8 cellular contexts compared by ENCODE assay signal in the genomic region with DNA sequence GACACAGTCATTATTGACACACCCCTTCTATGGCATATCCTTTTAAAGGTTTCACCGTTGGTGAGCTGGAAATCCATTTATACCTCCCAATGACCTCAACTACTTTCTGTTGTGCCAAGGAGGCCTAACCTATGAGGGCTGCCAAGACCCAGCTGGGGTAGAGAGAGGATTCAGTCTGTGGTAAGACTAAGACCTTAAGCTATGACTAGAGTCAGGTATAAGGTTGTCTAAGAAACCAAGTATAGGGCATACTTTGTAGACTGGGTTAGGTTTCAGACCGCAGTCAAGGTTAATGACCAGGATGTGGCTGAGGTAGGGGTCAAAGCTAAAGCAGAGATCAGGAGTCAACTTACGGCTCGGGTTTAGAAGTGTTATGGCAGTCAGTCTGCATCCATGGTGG.
"Had no signal": no experiment of that assay in that cellular context is flagged by ENCODE, and none has a peak within 500 bp of the region (broad histone marks: within the 10 kb centered on the region; RNA-seq: fewer than 3 reads in every experiment).

No MANE protein-coding gene starts in this region.

- H3K4me3 Mint-ChIP-seq: HFFc6 had no signal

- ATAC-seq: HCT116 had no signal

- DNase-seq: GM23248, GOT3, H7, HFFc6, IMR-90 had no signal

- H3K9me3 ChIP-seq: HAP-1 had no signal

- H3K27ac ChIP-seq: GM23248, HL-60 had no signal

- H3K4me1 ChIP-seq: HAP-1 had no signal

- H3K27ac Mint-ChIP-seq: HFFc6 had no signal

- H3K9ac ChIP-seq: GM23248 had no signal

- H3K36me3 ChIP-seq: HAP-1 had no signal

- H3K4me3 ChIP-seq: GM23248, HAP-1 had no signal

- H2AFZ ChIP-seq: GM23248 had no signal
